In genomic region chr3:112384769-112385168, GRCh38 we compare ENCODE assay signal across 20 cellular contexts. TPM values are rescaled to one million over a fixed set of nuclear protein-coding genes. Genes with fewer than 3 reads are reported as not detected.
A peak's percentile ranks its signal among the peaks of the same experiment; 100 is the strongest.
DNase-seq lines count a peak whose midpoint lies in the region; ATAC-seq and TF ChIP-seq lines count a peak whose summit lies in the region.
"Had no signal": no experiment of that assay in that cellular context is flagged by ENCODE, and none has a peak within 500 bp of the region (broad histone marks: within the 10 kb centered on the region; RNA-seq: fewer than 3 reads in every experiment).

No MANE protein-coding gene starts in this region.

- H4K5ac ChIP-seq in IMR-90 (ENCODE audit: low read depth, low read length): no peak overlapping the region; the same call in 1 of the 2 replicates

- no peaks in the 10 kb centered on the region for H3K36me3 Mint-ChIP-seq in activated CD4-positive, alpha-beta memory T cell treated with anti-CD3 and anti-CD28 coated beads for 36 hours
- H3K36me3 Mint-ChIP-seq in activated CD4-positive, alpha-beta memory T cell treated with anti-CD3 and anti-CD28 coated beads, Interleukin-2, amount 10 ng/mL, durations not matched to agents 7 days and 5 days (ENCODE audit: low read depth): peaks cover 3% of the 10 kb centered on the region
- peaks cover 0 to 8% (median 0%) of the 10 kb centered on the region in 5 donors for H3K36me3 Mint-ChIP-seq in naive thymus-derived CD4-positive, alpha-beta T cell

- H2AFZ ChIP-seq in IMR-90 (replicated peaks; ENCODE audit: low read length, poor library complexity): no peak overlapping the region
- H2AFZ ChIP-seq: PC-9 had no signal

- H2AK9ac ChIP-seq in IMR-90 (replicated peaks; ENCODE audit: low read depth, low read length, poor library complexity): no peak overlapping the region

- H2BK15ac ChIP-seq in IMR-90 (ENCODE audit: low read depth, low read length): no peak overlapping the region

- TF ChIP-seq RAD21 in IMR-90 (IDR thresholded peaks at IDR 0.05; ENCODE audit: low read length): no peak

- no peak overlapping the region for H3K27ac ChIP-seq in IMR-90 (ENCODE audit: insufficient read depth, low read length)
- no peak overlapping the region for H3K27ac ChIP-seq in naive thymus-derived CD4-positive, alpha-beta T cell (ENCODE audit: low read depth, low read length)
- H3K27ac ChIP-seq: A549, KMS-11, PC-9 had no signal

- POLR2A ChIA-PET in activated CD4-positive, alpha-beta memory T cell treated with anti-CD3 and anti-CD28 coated beads for 36 hours (lab: Charles Lee): no interaction called here
- POLR2A ChIA-PET in activated CD4-positive, alpha-beta memory T cell treated with anti-CD3 and anti-CD28 coated beads, Interleukin-2, amount 10 ng/mL, durations not matched to agents 7 days and 5 days (lab: Charles Lee): no interaction called here
- POLR2A ChIA-PET in IMR-90 (lab: Charles Lee; ENCODE audit: unreplicated experiment): no interaction called here
- POLR2A ChIA-PET in naive thymus-derived CD4-positive, alpha-beta T cell (lab: Charles Lee): interaction anchor here (0.8 kb wide), 1 partner anchor 148 kb away, joined by 3 read pairs; no protein-coding TSS in a partner anchor

- H2AK5ac ChIP-seq in IMR-90 (ENCODE audit: low read depth, low read length): no peak overlapping the region

- intact Hi-C loops in activated CD4-positive, alpha-beta memory T cell treated with anti-CD3 and anti-CD28 coated beads for 36 hours (cut with micrococcal nuclease): loop anchor here (2.0 kb wide), 2 partner anchors 46 to 52 kb away; no protein-coding TSS in a partner anchor
- intact Hi-C loops in IMR-90 (cut with micrococcal nuclease): no loop called here
- intact Hi-C loops in naive thymus-derived CD4-positive, alpha-beta T cell (cut with micrococcal nuclease): no loop called here

- no peak for ATAC-seq in IMR-90 (ENCODE audit: low read depth)
- ATAC-seq in naive thymus-derived CD4-positive, alpha-beta T cell: peak; percentile 8
- no peak for ATAC-seq in HG02870 (IDR thresholded peaks at IDR 0.05; ENCODE audit: unreplicated experiment)
- no peak for ATAC-seq in HG03097 (IDR thresholded peaks at IDR 0.05; ENCODE audit: low FRiP score, unreplicated experiment)
- ATAC-seq: A549, HepG2 had no signal

- no peaks in the 10 kb centered on the region for H3K9me1 ChIP-seq in IMR-90 (ENCODE audit: insufficient read depth, low read length)

- no peak overlapping the region for H2BK120ac ChIP-seq in IMR-90 (ENCODE audit: low read depth, low read length)

- no peaks in the 10 kb centered on the region for H3K9me3 ChIP-seq in IMR-90 (ENCODE audit: control insufficient read depth, insufficient read depth, low read length)
- no peaks in the 10 kb centered on the region for H3K9me3 ChIP-seq in naive thymus-derived CD4-positive, alpha-beta T cell (ENCODE audit: control insufficient read depth in 2 of 3, low read length in 3 of 3)
- H3K9me3 ChIP-seq: A549 had no signal

- no peak overlapping the region for H4K8ac ChIP-seq in IMR-90 (ENCODE audit: low read depth in 2 of 2, low read length in 2 of 2)

- no peak for DNase-seq in activated CD4-positive, alpha-beta memory T cell treated with anti-CD3 and anti-CD28 coated beads for 36 hours
- DNase-seq in activated CD4-positive, alpha-beta memory T cell treated with anti-CD3 and anti-CD28 coated beads, Interleukin-2, amount 10 ng/mL, durations not matched to agents 7 days and 5 days: no peak
- peak; percentile 8 for DNase-seq in IMR-90
- DNase-seq in amniotic epithelial cell (ENCODE audit: low read depth): peak; percentile 60
- DNase-seq in naive thymus-derived CD4-positive, alpha-beta T cell: no peak
- no peak for DNase-seq in OCI-M2 (lab: John Stamatoyannopoulos, UW; ENCODE audit: unreplicated experiment)
- DNase-seq: C1 segment of cervical spinal cord, NCI-H1048, NCI-H146, NCI-H2081, NCI-H748 treated with DMSO at 0.1 percent for 48 hours, PC-9 had no signal

- no peak overlapping the region for H3K4me3 ChIP-seq in IMR-90 (ENCODE audit: insufficient read depth, low read depth, low read length)
- H3K4me3 ChIP-seq in naive thymus-derived CD4-positive, alpha-beta T cell (ENCODE audit: low read length): no peak overlapping the region
- H3K4me3 ChIP-seq: A549, PC-9 had no signal

- no peaks in the 10 kb centered on the region for H4K20me1 ChIP-seq in IMR-90 (ENCODE audit: insufficient read depth, low read length)

- BruUV-seq in IMR-90 (replicated peaks; lab: Mats Ljungman, UMichigan): no TSS peak

- no peak overlapping the region for H3K9ac ChIP-seq in IMR-90 (ENCODE audit: low read depth, low read length)
- H3K9ac ChIP-seq: KMS-11 had no signal

- TF ChIP-seq CTCF in IMR-90 (conservative IDR thresholded peaks at IDR 0.05; ENCODE audit: low read depth, low read length): no peak

- dilution Hi-C loops in IMR-90 (cut with HindIII; ENCODE audit: low sequenced_read_pairs, unreplicated experiment): no loop called here

- H3K36me3 ChIP-seq in IMR-90 (ENCODE audit: control insufficient read depth, insufficient read depth, low read length): no peaks in the 10 kb centered on the region
- H3K36me3 ChIP-seq in naive thymus-derived CD4-positive, alpha-beta T cell (ENCODE audit: control insufficient read depth in 2 of 3, insufficient read depth in 3 of 3, low read length in 3 of 3): no peaks in the 10 kb centered on the region

- H3K27me3 ChIP-seq in IMR-90 (ENCODE audit: control insufficient read depth, insufficient read depth, low read length): no peaks in the 10 kb centered on the region
- H3K27me3 ChIP-seq in naive thymus-derived CD4-positive, alpha-beta T cell (ENCODE audit: control insufficient read depth in 2 of 2, insufficient read depth in 2 of 2, low read length in 2 of 2): no peaks in the 10 kb centered on the region

- peaks cover 2% of the 10 kb centered on the region; the same call in 1 of the 2 replicates for H3K4me1 ChIP-seq in IMR-90 (ENCODE audit: control insufficient read depth, insufficient read depth, low read length)
- H3K4me1 ChIP-seq in naive thymus-derived CD4-positive, alpha-beta T cell (ENCODE audit: control insufficient read depth in 2 of 2, insufficient read depth in 2 of 2, low read length in 2 of 2): peaks cover 0 to 3% of the 10 kb centered on the region in 2 donors
- H3K4me1 ChIP-seq: A549 had no signal

- H3K23ac ChIP-seq in IMR-90 (ENCODE audit: low read depth, low read length): no peak overlapping the region

- H2BK20ac ChIP-seq in IMR-90 (ENCODE audit: low read depth, low read length): no peak overlapping the region

- no peak overlapping the region for H2BK5ac ChIP-seq in IMR-90 (ENCODE audit: low read depth, low read length, poor library complexity, severe bottlenecking)

- in situ Hi-C loops in IMR-90 (cut with MboI; ENCODE audit: low sequenced_read_pairs): no loop called here

- CTCF ChIA-PET in activated CD4-positive, alpha-beta memory T cell treated with anti-CD3 and anti-CD28 coated beads for 36 hours (lab: Charles Lee): interaction anchor here (0.6 kb wide), 1 partner anchor 255 kb away, joined by 3 read pairs; no protein-coding TSS in a partner anchor
- CTCF ChIA-PET in activated CD4-positive, alpha-beta memory T cell treated with anti-CD3 and anti-CD28 coated beads, Interleukin-2, amount 10 ng/mL, durations not matched to agents 7 days and 5 days (lab: Charles Lee): no interaction called here
- CTCF ChIA-PET in IMR-90 (lab: Yijun Ruan, JAX): no interaction called here
- CTCF ChIA-PET in naive thymus-derived CD4-positive, alpha-beta T cell (lab: Charles Lee): no interaction called here

- no peak overlapping the region for H4K91ac ChIP-seq in IMR-90 (ENCODE audit: insufficient read depth, low read depth, low read length)

- H3K79me1 ChIP-seq in IMR-90 (ENCODE audit: low read depth in 1 of 2, low read length in 2 of 2): no peaks in the 10 kb centered on the region

- no peaks in the 10 kb centered on the region for H3K27me3 Mint-ChIP-seq in activated CD4-positive, alpha-beta memory T cell treated with anti-CD3 and anti-CD28 coated beads for 36 hours
- H3K27me3 Mint-ChIP-seq in activated CD4-positive, alpha-beta memory T cell treated with anti-CD3 and anti-CD28 coated beads, Interleukin-2, amount 10 ng/mL, durations not matched to agents 7 days and 5 days: no peaks in the 10 kb centered on the region
- no peaks in the 10 kb centered on the region for H3K27me3 Mint-ChIP-seq in naive thymus-derived CD4-positive, alpha-beta T cell

- H3K14ac ChIP-seq in IMR-90 (replicated peaks; ENCODE audit: low read depth, low read length): no peak overlapping the region

- no peak for TF ChIP-seq POLR2A in IMR-90 (IDR thresholded peaks at IDR 0.05; ENCODE audit: low read depth, low read length)

- no peaks in the 10 kb centered on the region for H3K9me3 Mint-ChIP-seq in activated CD4-positive, alpha-beta memory T cell treated with anti-CD3 and anti-CD28 coated beads for 36 hours
- no peaks in the 10 kb centered on the region for H3K9me3 Mint-ChIP-seq in activated CD4-positive, alpha-beta memory T cell treated with anti-CD3 and anti-CD28 coated beads, Interleukin-2, amount 10 ng/mL, durations not matched to agents 7 days and 5 days
- peaks cover 0 to 3% (median 0%) of the 10 kb centered on the region in 11 donors for H3K9me3 Mint-ChIP-seq in naive thymus-derived CD4-positive, alpha-beta T cell

- H3K4me3 Mint-ChIP-seq in activated CD4-positive, alpha-beta memory T cell treated with anti-CD3 and anti-CD28 coated beads for 36 hours: no peak overlapping the region
- no peak overlapping the region for H3K4me3 Mint-ChIP-seq in activated CD4-positive, alpha-beta memory T cell treated with anti-CD3 and anti-CD28 coated beads, Interleukin-2, amount 10 ng/mL, durations not matched to agents 7 days and 5 days
- no peak overlapping the region for H3K4me3 Mint-ChIP-seq in naive thymus-derived CD4-positive, alpha-beta T cell

- H3K27ac Mint-ChIP-seq in activated CD4-positive, alpha-beta memory T cell treated with anti-CD3 and anti-CD28 coated beads for 36 hours: peak overlapping the region; percentile 44
- H3K27ac Mint-ChIP-seq in activated CD4-positive, alpha-beta memory T cell treated with anti-CD3 and anti-CD28 coated beads, Interleukin-2, amount 10 ng/mL, durations not matched to agents 7 days and 5 days: no peak overlapping the region
- H3K27ac Mint-ChIP-seq in naive thymus-derived CD4-positive, alpha-beta T cell: no peak overlapping the region

- H3K4me2 ChIP-seq in IMR-90 (ENCODE audit: low read depth, low read length): no peak overlapping the region
- H3K4me2 ChIP-seq: A549, KMS-11, PC-9 had no signal

- H3K56ac ChIP-seq in IMR-90 (ENCODE audit: extremely low read depth, insufficient read depth, low read length): no peak overlapping the region

- no peak overlapping the region for H3K4ac ChIP-seq in IMR-90 (ENCODE audit: low read depth, low read length)

- no peak overlapping the region; the same call in 1 of the 2 replicates for H3K18ac ChIP-seq in IMR-90 (ENCODE audit: low read depth, low read length)

- H3K4me1 Mint-ChIP-seq in activated CD4-positive, alpha-beta memory T cell treated with anti-CD3 and anti-CD28 coated beads for 36 hours (ENCODE audit: low read depth): peaks cover 37% of the 10 kb centered on the region
- H3K4me1 Mint-ChIP-seq in activated CD4-positive, alpha-beta memory T cell treated with anti-CD3 and anti-CD28 coated beads, Interleukin-2, amount 10 ng/mL, durations not matched to agents 7 days and 5 days: peaks cover 30% of the 10 kb centered on the region
- peaks cover 9 to 23% (median 18%) of the 10 kb centered on the region in 7 donors for H3K4me1 Mint-ChIP-seq in naive thymus-derived CD4-positive, alpha-beta T cell

RNA-seq across cellular contexts. Expression of gene CD200, which starts 51.8 kb away (rescaled TPM):
- 10 to 100 TPM; 34.2 to 34.5 TPM for total RNA-seq in activated CD4-positive, alpha-beta memory T cell treated with anti-CD3 and anti-CD28 coated beads for 36 hours
- total RNA-seq in activated CD4-positive, alpha-beta memory T cell treated with anti-CD3 and anti-CD28 coated beads, Interleukin-2, amount 10 ng/mL, durations not matched to agents 7 days and 5 days: 1 to 10 TPM; 9.1 to 9.2 TPM
- 0.83 and 1.1 TPM in 2 replicates for total RNA-seq in IMR-90 (2012; rRNA removed)
- 1.6 and 1.7 TPM in 2 replicates for polyA plus RNA-seq in IMR-90 (2012; rRNA removed)
- polyA plus RNA-seq in IMR-90 (2012; cell fraction: cytosol; rRNA removed): 0.57 and 0.62 TPM in 2 replicates
- 0.34 and 3.0 TPM in 2 replicates for polyA plus RNA-seq in IMR-90 (2012; cell fraction: nucleus; rRNA removed; ENCODE audit: low replicate concordance)
- total RNA-seq in naive thymus-derived CD4-positive, alpha-beta T cell: 1 to 10 TPM; 2.5 to 9.1 (median 2.9) TPM
- polyA plus RNA-seq in naive thymus-derived CD4-positive, alpha-beta T cell: 1 to 10 TPM; 2.5 to 3.0 TPM
- total RNA-seq: H4, HepG2, MCF 10A, NCI-H460 had no signal
- polyA plus RNA-seq: A549, HepG2 had no signal

Comparison
In these comparisons a context has a peak if more than half of its experiments do, and no peak if none do; other contexts are left out.
1. DNase-seq: peak in IMR-90 (single experiment) and amniotic epithelial cell (single experiment); none in activated CD4-positive, alpha-beta memory T cell treated with anti-CD3 and anti-CD28 coated beads for 36 hours (single experiment), activated CD4-positive, alpha-beta memory T cell treated with anti-CD3 and anti-CD28 coated beads, Interleukin-2, amount 10 ng/mL, durations not matched to agents 7 days and 5 days (single experiment), naive thymus-derived CD4-positive, alpha-beta T cell (0 of 9) and OCI-M2 (single experiment).